In the genomic region with DNA sequence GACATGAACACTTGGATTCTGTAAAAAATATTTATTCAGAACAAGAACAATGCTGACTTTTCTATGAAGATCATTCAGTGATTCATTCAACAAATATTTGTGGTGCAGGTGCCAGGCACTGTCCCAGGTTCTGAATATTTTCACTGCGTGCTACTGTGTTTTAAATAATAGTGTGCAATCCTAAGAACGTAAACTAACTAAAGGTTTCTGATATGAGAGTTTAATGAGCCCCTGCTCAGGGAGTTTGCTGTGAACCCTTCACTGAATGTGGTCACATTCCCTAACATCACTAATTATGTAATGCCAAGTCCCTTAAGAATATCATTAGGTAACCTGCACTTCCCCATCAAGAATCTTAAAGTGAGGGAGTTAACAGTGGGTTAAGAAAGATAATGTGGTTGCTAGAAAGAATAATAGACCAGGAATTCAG, we compare ENCODE assay signal across 10 cellular contexts. TPM values are rescaled to one million over a fixed set of nuclear protein-coding genes. Genes with fewer than 3 reads are reported as not detected.
A peak's percentile ranks its signal among the peaks of the same experiment; 100 is the strongest.
DNase-seq lines count a peak whose midpoint lies in the region; ATAC-seq, FAIRE-seq and TF ChIP-seq lines count a peak whose summit lies in the region.
"Had no signal": no experiment of that assay in that cellular context is flagged by ENCODE, and none has a peak within 500 bp of the region (broad histone marks: within the 10 kb centered on the region; RNA-seq: fewer than 3 reads in every experiment).

No MANE protein-coding gene starts in this region.

- H3K36me3 ChIP-seq in GM23338 (ENCODE audit: insufficient read depth) (no peaks in the 10 kb centered on the region), brain microvascular endothelial cell (replicated peaks) (no peaks in the 10 kb centered on the region)

- H3K4me2 ChIP-seq in GM23338: 0 out of 2 replicates have a peak overlapping the region, but pooled peaks have one; percentile 88

- no peaks in the 10 kb centered on the region for H3K9me2 ChIP-seq in GM23338 (ENCODE audit: insufficient read depth)

- in situ Hi-C loops in brain microvascular endothelial cell (cut with HindIII; ENCODE audit: low pct_ligation_motif_present, low sequenced_read_pairs): no loop called here

- no peaks in the 10 kb centered on the region; the same call in 2 of the 3 replicates for H3K36me3 Mint-ChIP-seq in GM23338 (ENCODE audit: low read depth)
- no peaks in the 10 kb centered on the region for H3K36me3 Mint-ChIP-seq in nephron progenitor cell (ENCODE audit: low read depth)

- H3K4me3 ChIP-seq in GM23338 (no peak overlapping the region), brain microvascular endothelial cell (ENCODE audit: low read depth, low read length) (no peak overlapping the region)

- H3K27me3 ChIP-seq in GM23338 (ENCODE audit: insufficient read depth) (peaks cover 24% of the 10 kb centered on the region), brain microvascular endothelial cell (replicated peaks) (no peaks in the 10 kb centered on the region)

- H3F3A ChIP-seq in GM23338 (replicated peaks; ENCODE audit: low read depth): no peaks in the 10 kb centered on the region

- no peak overlapping the region for H3K27ac Mint-ChIP-seq in GM23338
- no peak overlapping the region for H3K27ac Mint-ChIP-seq in nephron progenitor cell

- TF ChIP-seq CTCF in GM23338 (conservative IDR thresholded peaks at IDR 0.05; ENCODE audit: low read depth in 2 of 2) (no peak), brain microvascular endothelial cell (IDR thresholded peaks at IDR 0.05; ENCODE audit: low read depth, low read length, missing control alignments) (no peak), nephron progenitor cell (IDR thresholded peaks at IDR 0.05) (no peak)

- peaks cover 14% of the 10 kb centered on the region; the same call in 2 of the 3 replicates for H3K4me1 Mint-ChIP-seq in GM23338
- peaks cover 16% of the 10 kb centered on the region for H3K4me1 Mint-ChIP-seq in nephron progenitor cell

- H3K27ac ChIP-seq in GM23338 (ENCODE audit: low read depth) (no peak overlapping the region), brain microvascular endothelial cell (no peak overlapping the region)

- no peaks in the 10 kb centered on the region for H4K20me1 ChIP-seq in GM23338 (replicated peaks; ENCODE audit: insufficient read depth)

- H3K4me1 ChIP-seq in GM23338 (ENCODE audit: insufficient read depth): peaks cover 20% of the 10 kb centered on the region

- H3K79me2 ChIP-seq in GM23338 (replicated peaks; ENCODE audit: insufficient read depth): 0 out of 2 replicates have a peak, but pooled peaks cover 6% of the 10 kb centered on the region

- no peak overlapping the region for H2AFZ ChIP-seq in GM23338

- no peak for DNase-seq in GM23338 (ENCODE audit: low spot score)
- peak; percentile 63 for DNase-seq in NCI-H226
- DNase-seq in brain microvascular endothelial cell: peak; percentile 56
- no peak for DNase-seq in nephron progenitor cell
- DNase-seq in H4 (ENCODE audit: low spot score): no peak
- DNase-seq in frontal cortex (ENCODE audit: low spot score in 2 of 2): no peak
- DNase-seq in GDM1 (lab: John Stamatoyannopoulos, UW): no peak
- DNase-seq: nucleus accumbens had no signal

- H3K4me3 Mint-ChIP-seq in GM23338 (no peak overlapping the region), nephron progenitor cell (peak overlapping the region; percentile 89)

- peaks cover 11% of the 10 kb centered on the region for H3K27me3 Mint-ChIP-seq in GM23338 (ENCODE audit: insufficient read depth, low read depth, poor library complexity)
- H3K27me3 Mint-ChIP-seq in nephron progenitor cell (ENCODE audit: low read depth, poor library complexity): peaks cover 59% of the 10 kb centered on the region

- FAIRE-seq in frontal cortex (lab: Jason Lieb, UNC): no peak
- FAIRE-seq: endometrium had no signal

- ATAC-seq in GM23338 (no peak), GM19023 (IDR thresholded peaks at IDR 0.05; ENCODE audit: unreplicated experiment) (no peak)

- H3K9me3 Mint-ChIP-seq in GM23338 (no peaks in the 10 kb centered on the region), nephron progenitor cell (no peaks in the 10 kb centered on the region)

TF ChIP-seq in GM23338, 12 proteins besides CTCF, POLR2A, EP300 and RAD21:
- TF ChIP-seq ZNF462 (CRISPR knock-in tag; IDR thresholded peaks at IDR 0.05) (no peak), REST (IDR thresholded peaks at IDR 0.05; ENCODE audit: unreplicated experiment) (peak; percentile 61)

RNA-seq across cellular contexts. Expression of gene TMEM170B, which starts 1.7 kb away (rescaled TPM):
- total RNA-seq in GM23338 (2014; rRNA removed; shearing (Covaris generic)): 6.9 and 8.6 TPM in 2 replicates
- 2.0 and 2.5 TPM in 2 replicates for polyA plus RNA-seq in GM23338 (2016; fragmentation: Nextera tagmentation; extraction: Ambion mirVana)
- 0.95 and 1.3 TPM in 2 replicates for total RNA-seq in H4 (2014; rRNA removed; shearing (Covaris generic))
- 51.8 TPM for total RNA-seq in frontal cortex

Comparison
In these comparisons a context has a peak if more than half of its experiments do, and no peak if none do; other contexts are left out.
1. DNase-seq: peak in NCI-H226 (single experiment) and brain microvascular endothelial cell (single experiment); none in GM23338 (single experiment), nephron progenitor cell (single experiment), H4 (single experiment), frontal cortex (0 of 2) and GDM1 (single experiment).